In the genomic region with DNA sequence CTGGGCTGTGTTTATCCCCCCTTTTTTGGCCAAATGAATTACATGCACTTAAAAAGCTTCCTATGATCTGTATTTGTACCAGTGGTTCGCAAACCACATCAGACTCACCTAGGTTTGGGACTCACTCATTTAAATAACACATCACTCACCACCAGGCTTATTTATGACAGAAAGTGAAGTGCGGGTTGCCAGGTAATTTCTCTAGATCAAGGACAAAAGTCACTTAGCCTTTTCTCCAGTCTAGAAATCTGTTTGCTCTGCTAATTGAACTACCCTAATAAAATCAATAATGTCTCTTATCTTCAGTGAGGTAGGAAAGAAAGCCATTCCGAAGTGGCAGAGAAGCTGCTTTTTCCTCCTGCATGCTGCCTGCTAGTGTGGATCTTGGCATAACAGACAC, we compare ENCODE assay signal across 17 cellular contexts.
"Had no signal": no experiment of that assay in that cellular context is flagged by ENCODE, and none has a peak within 500 bp of the region (broad histone marks: within the 10 kb centered on the region; RNA-seq: fewer than 3 reads in every experiment).

No MANE protein-coding gene starts in this region.

- DNase-seq: activated B cell treated with CpG ODN at 0.5 μM for 24 hours; activated CD4-positive, alpha-beta memory T cell treated with anti-CD3 and anti-CD28 coated beads, Interleukin-2, amount 10 ng/mL, durations not matched to agents 7 days and 5 days; activated CD4-positive, alpha-beta T cell treated with anti-CD3 and anti-CD28 coated beads for 4 hours; activated naive CD4-positive, alpha-beta T cell; activated naive CD8-positive, alpha-beta T cell treated with anti-CD3 and anti-CD28 coated beads, Interleukin-2, amount 10 ng/mL, durations not matched to agents 7 days and 5 days; activated T-cell treated with anti-CD3 and anti-CD28 coated beads, Interleukin-2, amount 50 U/mL, for 1 hour; body of pancreas; foreskin keratinocyte; hypothalamus; kidney; left lung; stimulated activated CD4-positive, alpha-beta T cell treated with anti-CD3 and anti-CD28 coated beads, Interleukin-2, amount 100 ng/mL, for 24 hours; stimulated activated naive CD4-positive, alpha-beta T cell treated with Interleukin-2 at 50 U/mL for 16 hours; T-helper 9 cell; tibial artery; uterus had no signal

- ATAC-seq: activated T-helper 17 cell treated with anti-CD3 and anti-CD28 coated beads, Interleukin-2, amount 50 U/mL, for 72 hours; body of pancreas; foreskin keratinocyte; left lung had no signal
